9 cellular contexts compared by ENCODE assay signal in the genomic region with DNA sequence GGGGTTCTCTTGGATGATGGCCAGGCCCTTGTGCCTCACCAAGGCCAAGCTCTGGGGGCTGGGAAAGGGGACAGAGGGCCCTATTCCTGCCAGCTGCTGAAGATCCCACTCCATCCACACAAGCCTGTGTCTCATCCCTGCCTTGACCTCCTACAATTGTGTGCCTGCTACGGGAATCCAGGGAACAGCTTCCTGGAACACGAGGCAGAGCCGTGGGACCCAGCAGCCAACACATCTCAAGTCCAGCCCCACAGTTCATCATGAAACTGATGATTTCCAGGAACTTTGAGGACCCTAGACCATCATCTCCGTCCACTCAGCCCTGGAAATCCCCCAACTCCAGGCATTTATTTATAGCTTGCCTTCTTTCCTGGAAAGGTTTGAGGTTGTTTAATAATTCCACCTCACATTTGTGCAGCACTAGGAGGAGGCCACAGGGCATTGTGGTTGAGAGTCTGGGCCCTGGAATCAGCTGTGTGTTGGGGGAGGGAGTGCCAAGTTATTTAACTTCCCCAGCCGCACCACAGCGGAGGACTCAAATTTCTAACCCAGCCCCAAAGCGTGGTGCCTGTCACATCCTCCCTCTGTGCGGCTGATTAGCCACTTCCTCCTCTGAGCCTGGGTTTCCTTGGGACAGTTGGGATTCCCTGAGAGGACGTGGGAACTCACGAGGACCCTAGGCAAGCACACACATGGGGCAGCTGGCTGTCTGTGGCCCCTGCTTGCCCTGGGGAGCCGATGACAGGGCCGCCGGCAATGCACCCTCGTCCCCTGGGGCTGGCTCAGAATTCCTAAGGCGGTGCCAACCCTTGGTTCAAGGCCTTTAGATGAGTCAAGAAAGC. TPM values are rescaled to one million over a fixed set of nuclear protein-coding genes. Genes with fewer than 3 reads are reported as not detected.
DNase-seq lines count a peak whose midpoint lies in the region; ATAC-seq, FAIRE-seq and TF ChIP-seq lines count a peak whose summit lies in the region.
"Had no signal": no experiment of that assay in that cellular context is flagged by ENCODE, and none has a peak within 500 bp of the region (broad histone marks: within the 10 kb centered on the region; RNA-seq: fewer than 3 reads in every experiment).

No MANE protein-coding gene starts in this region.

- no peak for FAIRE-seq in HepG2 (lab: Jason Lieb, UNC)

- H3K27ac ChIP-seq in OCI-LY1 (ENCODE audit: low read depth, low read length, poor library complexity, severe bottlenecking): peak overlapping the region; percentile 58
- no peak overlapping the region for H3K27ac ChIP-seq in HepG2 (ENCODE audit: extremely low read length, insufficient read depth, low read length)
- H3K27ac ChIP-seq in subcutaneous abdominal adipose tissue (ENCODE audit: low read depth, low read length): peak overlapping the region; percentile 94

- CTCF ChIA-PET in HepG2 (lab: Yijun Ruan, JAX; ENCODE audit: low intra/inter-chr PET ratio, low total read pairs): no interaction called here

- no peak overlapping the region for H3K9ac ChIP-seq in OCI-LY1 (ENCODE audit: low read length)
- H3K9ac ChIP-seq in HepG2 (ENCODE audit: insufficient read depth, low read depth, low read length): no peak overlapping the region
- H3K9ac ChIP-seq in subcutaneous abdominal adipose tissue (ENCODE audit: low read length in 5 of 5): peak overlapping the region in 4 of 5 donors; percentile 29 to 71 (median 51)

- no peaks in the 10 kb centered on the region for H3K9me2 ChIP-seq in OCI-LY1 (ENCODE audit: low read depth, low read length)

- H3K4me2 ChIP-seq in OCI-LY1 (ENCODE audit: low read length) (peak overlapping the region; percentile 9; the same call in 1 of the 2 replicates), HepG2 (ENCODE audit: low read depth, low read length) (peak overlapping the region; percentile 48)

- ATAC-seq in GM19463 (IDR thresholded peaks at IDR 0.05; ENCODE audit: unreplicated experiment) (peak; percentile 53), HepG2 (no peak; the same call in 2 of the 3 replicates)

- in situ Hi-C loops in HepG2 (cut with HindIII; ENCODE audit: extremely low pct_ligation_motif_present, low pct_unique_long_range_greater_than_20kb): no loop called here

- no peaks in the 10 kb centered on the region for H4K20me1 ChIP-seq in OCI-LY1 (ENCODE audit: insufficient read depth, low read length)
- no peaks in the 10 kb centered on the region for H4K20me1 ChIP-seq in HepG2 (ENCODE audit: insufficient read depth, low read length)

- H3K36me3 ChIP-seq in OCI-LY1 (ENCODE audit: insufficient read depth, low read length) (no peaks in the 10 kb centered on the region), HepG2 (replicated peaks in 1 of 2; ENCODE audit: control insufficient read depth in 1 of 2, insufficient read depth in 2 of 2, low read length in 2 of 2) (no peaks in the 10 kb centered on the region), subcutaneous abdominal adipose tissue (ENCODE audit: control insufficient read depth in 5 of 5, insufficient read depth in 5 of 5, low read length in 5 of 5) (no peaks in the 10 kb centered on the region)

- 2% methylated on average over 9 of the region's 15 CpGs for WGBS in HepG2 (ENCODE audit: low lambda C conversion rate)

- H3K27me3 ChIP-seq in OCI-LY1 (ENCODE audit: insufficient read depth, low read length) (no peaks in the 10 kb centered on the region), HepG2 (ENCODE audit: control insufficient read depth in 1 of 2, insufficient read depth in 2 of 2, low read length in 2 of 2) (peaks cover 4 to 51% of the 10 kb centered on the region in 2 experiments; a peak in 4 of 5 replicates), subcutaneous abdominal adipose tissue (ENCODE audit: control insufficient read depth in 5 of 5, insufficient read depth in 4 of 5, low read length in 5 of 5) (peaks cover 0 to 3% (median 0%) of the 10 kb centered on the region in 5 donors)

- no peak for TF ChIP-seq CTCF in OCI-LY1 (IDR thresholded peaks at IDR 0.05; ENCODE audit: low read length)
- no peak for TF ChIP-seq CTCF in choroid plexus epithelial cell (conservative IDR thresholded peaks at IDR 0.05; ENCODE audit: low read depth, low read length)
- TF ChIP-seq CTCF in HepG2 (CRISPR knock-in tag; IDR thresholded peaks at IDR 0.05): no peak

- intact Hi-C loops in HepG2 (cut with micrococcal nuclease; ENCODE audit: unreplicated experiment): no loop called here

- H3K9me3 ChIP-seq in OCI-LY1 (ENCODE audit: low read length) (no peaks in the 10 kb centered on the region), HepG2 (ENCODE audit: low read length) (no peaks in the 10 kb centered on the region), subcutaneous abdominal adipose tissue (ENCODE audit: control insufficient read depth in 5 of 5, low read length in 5 of 5) (no peaks in the 10 kb centered on the region)

- DNase-seq in 8988T (peak; percentile 51), choroid plexus epithelial cell (ENCODE audit: low read depth) (peak; percentile 90), HepG2 (ENCODE audit: low spot score) (no peak), SHP77 (lab: John Stamatoyannopoulos, UW) (no peak), NCI-H1436 (lab: John Stamatoyannopoulos, UW) (no peak)

- TF ChIP-seq POLR2A in HepG2 (IDR thresholded peaks at IDR 0.05; ENCODE audit: insufficient read depth in 1 of 2, low read depth in 2 of 2, low read length in 2 of 2): no peak

- POLR2A ChIA-PET in HepG2 (lab: Yijun Ruan, JAX): no interaction called here

- H3K4me1 ChIP-seq in OCI-LY1 (ENCODE audit: insufficient read depth, low read length, severe bottlenecking) (peaks cover 24% of the 10 kb centered on the region), HepG2 (ENCODE audit: insufficient read depth, low read length) (peaks cover 23% of the 10 kb centered on the region), subcutaneous abdominal adipose tissue (ENCODE audit: control insufficient read depth in 5 of 5, insufficient read depth in 5 of 5, low read length in 5 of 5) (peaks cover 24 to 57% (median 46%) of the 10 kb centered on the region in 5 donors)

- H3K4me3 ChIP-seq in OCI-LY1 (ENCODE audit: low read depth, low read length, poor library complexity, severe bottlenecking) (peak overlapping the region; percentile 2), choroid plexus epithelial cell (ENCODE audit: low read depth, low read length) (no peak overlapping the region), HepG2 (replicated peaks in 1 of 3; ENCODE audit: insufficient read depth in 1 of 3, low read depth in 2 of 3, low read length in 3 of 3) (no peak overlapping the region; a peak in 1 of 6 replicates), subcutaneous abdominal adipose tissue (ENCODE audit: low read depth in 1 of 5, low read length in 5 of 5) (peak overlapping the region in 1 of 5 donors; percentile 11)

- no TSS peak for BruUV-seq in HepG2 (replicated peaks; lab: Mats Ljungman, UMichigan)

- H2AFZ ChIP-seq in OCI-LY1 (ENCODE audit: low read length) (no peak overlapping the region), HepG2 (ENCODE audit: low read length) (no peak overlapping the region)

- no peaks in the 10 kb centered on the region for H3F3A ChIP-seq in OCI-LY1 (ENCODE audit: insufficient read depth, low read length)

- H3K79me2 ChIP-seq in OCI-LY1 (ENCODE audit: insufficient read depth, low read length) (no peaks in the 10 kb centered on the region), HepG2 (ENCODE audit: insufficient read depth, low read length) (no peaks in the 10 kb centered on the region)

- no peak for TF ChIP-seq RAD21 in HepG2 (CRISPR knock-in tag; IDR thresholded peaks at IDR 0.05)

- TF ChIP-seq EP300 in HepG2 (IDR thresholded peaks at IDR 0.05; ENCODE audit: low read depth in 2 of 2, low read length in 2 of 2) (no peak), HepG2 (CRISPR knock-in tag; IDR thresholded peaks at IDR 0.05; ENCODE audit: borderline replicate concordance) (no peak)

TF ChIP-seq in HepG2, 621 proteins besides CTCF, POLR2A, EP300 and RAD21 (continues in another document):
- TF ChIP-seq ZNF552 (CRISPR knock-in tag; IDR thresholded peaks at IDR 0.05; ENCODE audit: borderline replicate concordance): no peak
- TF ChIP-seq, protein P1, sequence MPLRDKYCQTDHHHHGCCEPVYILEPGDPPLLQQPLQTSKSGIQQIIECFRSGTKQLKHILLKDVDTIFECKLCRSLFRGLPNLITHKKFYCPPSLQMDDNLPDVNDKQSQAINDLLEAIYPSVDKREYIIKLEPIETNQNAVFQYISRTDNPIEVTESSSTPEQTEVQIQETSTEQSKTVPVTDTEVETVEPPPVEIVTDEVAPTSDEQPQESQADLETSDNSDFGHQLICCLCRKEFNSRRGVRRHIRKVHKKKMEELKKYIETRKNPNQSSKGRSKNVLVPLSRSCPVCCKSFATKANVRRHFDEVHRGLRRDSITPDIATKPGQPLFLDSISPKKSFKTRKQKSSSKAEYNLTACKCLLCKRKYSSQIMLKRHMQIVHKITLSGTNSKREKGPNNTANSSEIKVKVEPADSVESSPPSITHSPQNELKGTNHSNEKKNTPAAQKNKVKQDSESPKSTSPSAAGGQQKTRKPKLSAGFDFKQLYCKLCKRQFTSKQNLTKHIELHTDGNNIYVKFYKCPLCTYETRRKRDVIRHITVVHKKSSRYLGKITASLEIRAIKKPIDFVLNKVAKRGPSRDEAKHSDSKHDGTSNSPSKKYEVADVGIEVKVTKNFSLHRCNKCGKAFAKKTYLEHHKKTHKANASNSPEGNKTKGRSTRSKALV (CRISPR knock-in tag; IDR thresholded peaks at IDR 0.05): no peak
- TF ChIP-seq SP1 (IDR thresholded peaks at IDR 0.05): no peak
- TF ChIP-seq SP1 (CRISPR knock-in tag; IDR thresholded peaks at IDR 0.05): no peak
- TF ChIP-seq ZNF253 (CRISPR knock-in tag; IDR thresholded peaks at IDR 0.05; ENCODE audit: borderline replicate concordance): no peak

RNA-seq across cellular contexts. Expression of a gene that starts 58.2 kb away (rescaled TPM):
- not detected in 2 replicates for total RNA-seq in HepG2 (2016; rRNA removed; fragmentation: Illumina TruSeq; extraction: Trizol)
- not detected in 2 replicates for total RNA-seq in HepG2 (2016; cell fraction: cytosol; rRNA removed; fragmentation: Illumina TruSeq; extraction: Trizol; ENCODE audit: low read depth)
- total RNA-seq in HepG2 (2016; cell fraction: insoluble cytoplasmic fraction; rRNA removed; fragmentation: Illumina TruSeq; extraction: Trizol): not detected in 2 replicates
- not detected in 2 replicates for total RNA-seq in HepG2 (2016; cell fraction: membrane; rRNA removed; fragmentation: Illumina TruSeq; extraction: Trizol)
- not detected in 2 replicates for total RNA-seq in HepG2 (2016; cell fraction: nucleus; rRNA removed; fragmentation: Illumina TruSeq; extraction: Trizol)
- not detected in 2 replicates for polyA plus RNA-seq in HepG2 (2011; rRNA removed)
- not detected in 2 replicates for polyA plus RNA-seq in HepG2 (2011; cell fraction: cytosol; rRNA removed)
- polyA plus RNA-seq in HepG2 (2011; cell fraction: nucleus; rRNA removed): not detected in 2 replicates
- not detected in 2 replicates for polyA plus RNA-seq in HepG2 (2012)
- not detected in 2 replicates for polyA plus RNA-seq in HepG2 (2016; cell fraction: cytosol; fragmentation: Illumina TruSeq; extraction: Trizol; ENCODE audit: low read depth)
- not detected in 2 replicates for polyA plus RNA-seq in HepG2 (2016; cell fraction: insoluble cytoplasmic fraction; fragmentation: Illumina TruSeq; extraction: Trizol; ENCODE audit: low read depth)
- not detected in 2 replicates for polyA plus RNA-seq in HepG2 (2016; cell fraction: membrane; fragmentation: Illumina TruSeq; extraction: Trizol; ENCODE audit: low read depth)
- polyA plus RNA-seq in HepG2 (2016; cell fraction: nucleus; fragmentation: Illumina TruSeq; extraction: Trizol; ENCODE audit: insufficient read depth, low read depth): not detected in 2 replicates
- polyA minus RNA-seq in HepG2 (2011; rRNA and poly(A)+ RNA removed; ENCODE audit: low replicate concordance): not detected in 2 replicates
- not detected in 2 replicates for polyA minus RNA-seq in HepG2 (2011; cell fraction: cytosol; rRNA and poly(A)+ RNA removed)
- not detected in 2 replicates for polyA minus RNA-seq in HepG2 (2011; cell fraction: nucleus; rRNA and poly(A)+ RNA removed)
- total RNA-seq: activated naive CD4-positive, alpha-beta T cell treated with anti-CD3 and anti-CD28 coated beads, Interleukin-2, amount 50 U/mL, for 72 hours had no signal

Comparison
In these comparisons a context has a peak if more than half of its experiments do, and no peak if none do; other contexts are left out.
1. DNase-seq: peak in 8988T (single experiment) and choroid plexus epithelial cell (single experiment); none in HepG2 (single experiment), SHP77 (0 of 2) and NCI-H1436 (single experiment).
2. H3K9ac ChIP-seq: peak in subcutaneous abdominal adipose tissue (4 of 5); none in OCI-LY1 (single experiment) and HepG2 (single experiment).